ENCODE assay signal across 1 cellular context in genomic region chr11:95734009-95734572, GRCh38.
TF ChIP-seq lines count a peak whose summit lies in the region.

No MANE protein-coding gene starts in this region.

TF ChIP-seq in K562, 482 proteins besides CTCF, POLR2A, EP300 and RAD21 (continued from another document and continues in another):
- TF ChIP-seq PBX2 (CRISPR knock-in tag; IDR thresholded peaks at IDR 0.05; ENCODE audit: low read depth) = no peak
- peak; percentile 86 for TF ChIP-seq PBX2 (tag; conservative IDR thresholded peaks at IDR 0.05; ENCODE audit: low read depth)
- no peak for TF ChIP-seq PCBP2 (IDR thresholded peaks at IDR 0.05; ENCODE audit: low read depth, low read length, poor library complexity, severe bottlenecking)
- TF ChIP-seq ZBTB34 (CRISPR knock-in tag; IDR thresholded peaks at IDR 0.05) = no peak
- no peak for TF ChIP-seq MAX (CRISPR knock-in tag; IDR thresholded peaks at IDR 0.05)
- no peak for TF ChIP-seq ZNF76 (CRISPR knock-in tag; IDR thresholded peaks at IDR 0.05; ENCODE audit: borderline replicate concordance)
- TF ChIP-seq ZNF232 (CRISPR knock-in tag; IDR thresholded peaks at IDR 0.05) = no peak
- TF ChIP-seq RAD51 (IDR thresholded peaks at IDR 0.05; ENCODE audit: borderline replicate concordance, low read depth) = no peak
- TF ChIP-seq ZNF609 (CRISPR knock-in tag; IDR thresholded peaks at IDR 0.05; ENCODE audit: borderline replicate concordance) = no peak
- TF ChIP-seq NFE2L1 (tag; IDR thresholded peaks at IDR 0.05; ENCODE audit: borderline replicate concordance, low read depth) = no peak
- TF ChIP-seq HLTF (IDR thresholded peaks at IDR 0.05) = no peak; the same call in 1 of the 2 replicates
- no peak for TF ChIP-seq MXD1 (CRISPR knock-in tag; IDR thresholded peaks at IDR 0.05; ENCODE audit: borderline replicate concordance, poor library complexity, severe bottlenecking)
- TF ChIP-seq ZNF280A (IDR thresholded peaks at IDR 0.05; ENCODE audit: low read depth, partially characterized antibody) = no peak
- TF ChIP-seq ZMIZ1 (IDR thresholded peaks at IDR 0.05; ENCODE audit: low read depth in 2 of 2, low read length in 2 of 2) = peak in 1 of 2 experiments; percentile 86; a peak in 2 of 4 replicates
- TF ChIP-seq LARP7 (IDR thresholded peaks at IDR 0.05) = no peak
- TF ChIP-seq CREB1 (IDR thresholded peaks at IDR 0.05) = peak; percentile 48; the same call in 1 of the 2 replicates
- no peak for TF ChIP-seq CREB1 (CRISPR knock-in tag; IDR thresholded peaks at IDR 0.05)
- TF ChIP-seq ZNF444 (CRISPR knock-in tag; IDR thresholded peaks at IDR 0.05) = no peak
- no peak for TF ChIP-seq ZNF282 (CRISPR knock-in tag; IDR thresholded peaks at IDR 0.05)
- TF ChIP-seq ZBTB7A (IDR thresholded peaks at IDR 0.05; ENCODE audit: borderline replicate concordance, control insufficient read depth, low read depth, low read length) = no peak
- TF ChIP-seq E2F3 (CRISPR knock-in tag; IDR thresholded peaks at IDR 0.05) = no peak
- TF ChIP-seq FOXJ2 (tag; IDR thresholded peaks at IDR 0.05) = peak; percentile 63; the same call in 1 of the 2 replicates
- TF ChIP-seq MEF2D (tag; conservative IDR thresholded peaks at IDR 0.05; ENCODE audit: low read depth) = no peak
- TF ChIP-seq CBX2 (IDR thresholded peaks at IDR 0.05; ENCODE audit: insufficient read depth, low read length, poor library complexity, severe bottlenecking) = no peak
- TF ChIP-seq ZNF57 (CRISPR knock-in tag; IDR thresholded peaks at IDR 0.05) = no peak
- TF ChIP-seq ZNF324 (CRISPR knock-in tag; IDR thresholded peaks at IDR 0.05) = no peak
- TF ChIP-seq NCOA6 (IDR thresholded peaks at IDR 0.05) = no peak
- TF ChIP-seq XRCC4 (IDR thresholded peaks at IDR 0.05; ENCODE audit: extremely low read depth, insufficient read depth, insufficient read length) = no peak
- TF ChIP-seq ETS2 (tag; IDR thresholded peaks at IDR 0.05; ENCODE audit: borderline replicate concordance, poor library complexity, severe bottlenecking) = no peak
- no peak for TF ChIP-seq MEF2A (IDR thresholded peaks at IDR 0.05; ENCODE audit: control insufficient read depth, low read depth, low read length)
- no peak for TF ChIP-seq TEAD2 (tag; IDR thresholded peaks at IDR 0.05)
- peak; percentile 82 for TF ChIP-seq MAFF (IDR thresholded peaks at IDR 0.05; ENCODE audit: low read length)
- peak; percentile 92 for TF ChIP-seq ZEB2 (IDR thresholded peaks at IDR 0.05)
- no peak for TF ChIP-seq U2AF1 (optimal IDR thresholded peaks at IDR 0.05; ENCODE audit: low read depth, low read length)
- TF ChIP-seq ZBTB12 (CRISPR knock-in tag; IDR thresholded peaks at IDR 0.05) = no peak
- peak; percentile 60 for TF ChIP-seq CREM (IDR thresholded peaks at IDR 0.05; ENCODE audit: low read depth)
- TF ChIP-seq ZNF436 (CRISPR knock-in tag; IDR thresholded peaks at IDR 0.05) = no peak
- no peak for TF ChIP-seq CEBPZ (IDR thresholded peaks at IDR 0.05; ENCODE audit: borderline replicate concordance, low read depth, low read length)
- TF ChIP-seq TCF7L2 (IDR thresholded peaks at IDR 0.05; ENCODE audit: low read depth, low read length) = no peak
- TF ChIP-seq SOX6 (IDR thresholded peaks at IDR 0.05) = peak; percentile 83
- TF ChIP-seq NFATC3 (IDR thresholded peaks at IDR 0.05) = 0 out of 2 replicates have a peak, but pooled peaks have one; percentile 13
- peak; percentile 55; the same call in 1 of the 2 replicates for TF ChIP-seq HMBOX1 (IDR thresholded peaks at IDR 0.05)
- no peak for TF ChIP-seq ZNF507 (tag; conservative IDR thresholded peaks at IDR 0.05)
- TF ChIP-seq ZNF561 (CRISPR knock-in tag; conservative IDR thresholded peaks at IDR 0.05) = no peak
